1 cellular context compared by ENCODE assay signal in genomic region chr2:112480540-112481049, GRCh38.
A peak's percentile ranks its signal among the peaks of the same experiment; 100 is the strongest.
TF ChIP-seq lines count a peak whose summit lies in the region.

No MANE protein-coding gene starts in this region.

TF ChIP-seq in HepG2, 621 proteins besides CTCF, POLR2A, EP300 and RAD21 (continued from another document and continues in another):
- TF ChIP-seq, protein P1, sequence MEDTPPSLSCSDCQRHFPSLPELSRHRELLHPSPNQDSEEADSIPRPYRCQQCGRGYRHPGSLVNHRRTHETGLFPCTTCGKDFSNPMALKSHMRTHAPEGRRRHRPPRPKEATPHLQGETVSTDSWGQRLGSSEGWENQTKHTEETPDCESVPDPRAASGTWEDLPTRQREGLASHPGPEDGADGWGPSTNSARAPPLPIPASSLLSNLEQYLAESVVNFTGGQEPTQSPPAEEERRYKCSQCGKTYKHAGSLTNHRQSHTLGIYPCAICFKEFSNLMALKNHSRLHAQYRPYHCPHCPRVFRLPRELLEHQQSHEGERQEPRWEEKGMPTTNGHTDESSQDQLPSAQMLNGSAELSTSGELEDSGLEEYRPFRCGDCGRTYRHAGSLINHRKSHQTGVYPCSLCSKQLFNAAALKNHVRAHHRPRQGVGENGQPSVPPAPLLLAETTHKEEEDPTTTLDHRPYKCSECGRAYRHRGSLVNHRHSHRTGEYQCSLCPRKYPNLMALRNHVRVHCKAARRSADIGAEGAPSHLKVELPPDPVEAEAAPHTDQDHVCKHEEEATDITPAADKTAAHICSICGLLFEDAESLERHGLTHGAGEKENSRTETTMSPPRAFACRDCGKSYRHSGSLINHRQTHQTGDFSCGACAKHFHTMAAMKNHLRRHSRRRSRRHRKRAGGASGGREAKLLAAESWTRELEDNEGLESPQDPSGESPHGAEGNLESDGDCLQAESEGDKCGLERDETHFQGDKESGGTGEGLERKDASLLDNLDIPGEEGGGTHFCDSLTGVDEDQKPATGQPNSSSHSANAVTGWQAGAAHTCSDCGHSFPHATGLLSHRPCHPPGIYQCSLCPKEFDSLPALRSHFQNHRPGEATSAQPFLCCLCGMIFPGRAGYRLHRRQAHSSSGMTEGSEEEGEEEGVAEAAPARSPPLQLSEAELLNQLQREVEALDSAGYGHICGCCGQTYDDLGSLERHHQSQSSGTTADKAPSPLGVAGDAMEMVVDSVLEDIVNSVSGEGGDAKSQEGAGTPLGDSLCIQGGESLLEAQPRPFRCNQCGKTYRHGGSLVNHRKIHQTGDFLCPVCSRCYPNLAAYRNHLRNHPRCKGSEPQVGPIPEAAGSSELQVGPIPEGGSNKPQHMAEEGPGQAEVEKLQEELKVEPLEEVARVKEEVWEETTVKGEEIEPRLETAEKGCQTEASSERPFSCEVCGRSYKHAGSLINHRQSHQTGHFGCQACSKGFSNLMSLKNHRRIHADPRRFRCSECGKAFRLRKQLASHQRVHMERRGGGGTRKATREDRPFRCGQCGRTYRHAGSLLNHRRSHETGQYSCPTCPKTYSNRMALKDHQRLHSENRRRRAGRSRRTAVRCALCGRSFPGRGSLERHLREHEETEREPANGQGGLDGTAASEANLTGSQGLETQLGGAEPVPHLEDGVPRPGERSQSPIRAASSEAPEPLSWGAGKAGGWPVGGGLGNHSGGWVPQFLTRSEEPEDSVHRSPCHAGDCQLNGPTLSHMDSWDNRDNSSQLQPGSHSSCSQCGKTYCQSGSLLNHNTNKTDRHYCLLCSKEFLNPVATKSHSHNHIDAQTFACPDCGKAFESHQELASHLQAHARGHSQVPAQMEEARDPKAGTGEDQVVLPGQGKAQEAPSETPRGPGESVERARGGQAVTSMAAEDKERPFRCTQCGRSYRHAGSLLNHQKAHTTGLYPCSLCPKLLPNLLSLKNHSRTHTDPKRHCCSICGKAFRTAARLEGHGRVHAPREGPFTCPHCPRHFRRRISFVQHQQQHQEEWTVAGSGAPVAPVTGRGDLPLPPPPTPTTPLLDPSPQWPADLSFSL (CRISPR knock-in tag; IDR thresholded peaks at IDR 0.05): peak; percentile 27; the same call in 1 of the 2 replicates
- TF ChIP-seq CEBPB (IDR thresholded peaks at IDR 0.05; ENCODE audit: borderline replicate concordance, low read depth, low read length) (no peak), ISL2 (CRISPR knock-in tag; IDR thresholded peaks at IDR 0.05) (no peak; the same call in 1 of the 2 replicates), GZF1 (CRISPR knock-in tag; IDR thresholded peaks at IDR 0.05) (0 out of 2 replicates have a peak, but pooled peaks have one; percentile 7), ZBTB7A (CRISPR knock-in tag; IDR thresholded peaks at IDR 0.05) (0 out of 2 replicates have a peak, but pooled peaks have one; percentile 22), KIAA2018 (CRISPR knock-in tag; IDR thresholded peaks at IDR 0.05; ENCODE audit: borderline replicate concordance) (no peak), ZNF558 (CRISPR knock-in tag; IDR thresholded peaks at IDR 0.05; ENCODE audit: borderline replicate concordance) (no peak), BRCA1 (CRISPR knock-in tag; IDR thresholded peaks at IDR 0.05) (no peak; the same call in 1 of the 2 replicates), ZMYM2 (CRISPR knock-in tag; IDR thresholded peaks at IDR 0.05) (no peak; the same call in 1 of the 2 replicates), ZNF737 (CRISPR knock-in tag; IDR thresholded peaks at IDR 0.05; ENCODE audit: borderline replicate concordance) (no peak), ZNF430 (CRISPR knock-in tag; IDR thresholded peaks at IDR 0.05) (no peak; the same call in 1 of the 2 replicates), FOXC1 (CRISPR knock-in tag; IDR thresholded peaks at IDR 0.05; ENCODE audit: borderline replicate concordance) (0 out of 2 replicates have a peak, but pooled peaks have one; percentile 73), RCOR2 (CRISPR knock-in tag; IDR thresholded peaks at IDR 0.05) (0 out of 2 replicates have a peak, but pooled peaks have one; percentile 9), IRX3 (CRISPR knock-in tag; IDR thresholded peaks at IDR 0.05; ENCODE audit: borderline replicate concordance, low read depth) (no peak), HIVEP1 (CRISPR knock-in tag; IDR thresholded peaks at IDR 0.05) (peak; percentile 56; the same call in 1 of the 2 replicates), SP4 (CRISPR knock-in tag; IDR thresholded peaks at IDR 0.05) (peak; percentile 28; the same call in 1 of the 2 replicates), SMAD1 (CRISPR knock-in tag; IDR thresholded peaks at IDR 0.05; ENCODE audit: borderline replicate concordance, low read depth) (0 out of 2 replicates have a peak, but pooled peaks have one; percentile 71), ATRX (CRISPR knock-in tag; IDR thresholded peaks at IDR 0.05; ENCODE audit: borderline replicate concordance) (no peak), ZNF234 (CRISPR knock-in tag; conservative IDR thresholded peaks at IDR 0.05) (no peak), SPEN (CRISPR knock-in tag; IDR thresholded peaks at IDR 0.05; ENCODE audit: low read depth) (no peak), ZNF512 (CRISPR knock-in tag; IDR thresholded peaks at IDR 0.05) (peak; percentile 69; the same call in 1 of the 2 replicates), ZBTB1 (CRISPR knock-in tag; IDR thresholded peaks at IDR 0.05; ENCODE audit: borderline replicate concordance) (no peak), ZNF605 (CRISPR knock-in tag; IDR thresholded peaks at IDR 0.05) (peak; percentile 86; the same call in 1 of the 2 replicates), GRHL1 (CRISPR knock-in tag; conservative IDR thresholded peaks at IDR 0.05) (no peak), ZNF557 (CRISPR knock-in tag; IDR thresholded peaks at IDR 0.05) (no peak), BORCS8-MEF2B (CRISPR knock-in tag; IDR thresholded peaks at IDR 0.05) (no peak; the same call in 1 of the 2 replicates), MED1 (CRISPR knock-in tag; IDR thresholded peaks at IDR 0.05) (no peak), HNRNPL (IDR thresholded peaks at IDR 0.05; ENCODE audit: low read depth, low read length) (0 out of 2 replicates have a peak, but pooled peaks have one; percentile 36)
- TF ChIP-seq, protein P2, sequence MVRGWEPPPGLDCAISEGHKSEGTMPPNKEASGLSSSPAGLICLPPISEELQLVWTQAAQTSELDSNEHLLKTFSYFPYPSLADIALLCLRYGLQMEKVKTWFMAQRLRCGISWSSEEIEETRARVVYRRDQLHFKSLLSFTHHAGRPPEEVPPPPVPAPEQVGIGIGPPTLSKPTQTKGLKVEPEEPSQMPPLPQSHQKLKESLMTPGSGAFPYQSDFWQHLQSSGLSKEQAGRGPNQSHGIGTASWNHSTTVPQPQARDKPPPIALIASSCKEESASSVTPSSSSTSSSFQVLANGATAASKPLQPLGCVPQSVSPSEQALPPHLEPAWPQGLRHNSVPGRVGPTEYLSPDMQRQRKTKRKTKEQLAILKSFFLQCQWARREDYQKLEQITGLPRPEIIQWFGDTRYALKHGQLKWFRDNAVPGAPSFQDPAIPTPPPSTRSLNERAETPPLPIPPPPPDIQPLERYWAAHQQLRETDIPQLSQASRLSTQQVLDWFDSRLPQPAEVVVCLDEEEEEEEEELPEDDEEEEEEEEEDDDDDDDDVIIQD (CRISPR knock-in tag; IDR thresholded peaks at IDR 0.05; ENCODE audit: low read depth): no peak
- TF ChIP-seq, protein P3, sequence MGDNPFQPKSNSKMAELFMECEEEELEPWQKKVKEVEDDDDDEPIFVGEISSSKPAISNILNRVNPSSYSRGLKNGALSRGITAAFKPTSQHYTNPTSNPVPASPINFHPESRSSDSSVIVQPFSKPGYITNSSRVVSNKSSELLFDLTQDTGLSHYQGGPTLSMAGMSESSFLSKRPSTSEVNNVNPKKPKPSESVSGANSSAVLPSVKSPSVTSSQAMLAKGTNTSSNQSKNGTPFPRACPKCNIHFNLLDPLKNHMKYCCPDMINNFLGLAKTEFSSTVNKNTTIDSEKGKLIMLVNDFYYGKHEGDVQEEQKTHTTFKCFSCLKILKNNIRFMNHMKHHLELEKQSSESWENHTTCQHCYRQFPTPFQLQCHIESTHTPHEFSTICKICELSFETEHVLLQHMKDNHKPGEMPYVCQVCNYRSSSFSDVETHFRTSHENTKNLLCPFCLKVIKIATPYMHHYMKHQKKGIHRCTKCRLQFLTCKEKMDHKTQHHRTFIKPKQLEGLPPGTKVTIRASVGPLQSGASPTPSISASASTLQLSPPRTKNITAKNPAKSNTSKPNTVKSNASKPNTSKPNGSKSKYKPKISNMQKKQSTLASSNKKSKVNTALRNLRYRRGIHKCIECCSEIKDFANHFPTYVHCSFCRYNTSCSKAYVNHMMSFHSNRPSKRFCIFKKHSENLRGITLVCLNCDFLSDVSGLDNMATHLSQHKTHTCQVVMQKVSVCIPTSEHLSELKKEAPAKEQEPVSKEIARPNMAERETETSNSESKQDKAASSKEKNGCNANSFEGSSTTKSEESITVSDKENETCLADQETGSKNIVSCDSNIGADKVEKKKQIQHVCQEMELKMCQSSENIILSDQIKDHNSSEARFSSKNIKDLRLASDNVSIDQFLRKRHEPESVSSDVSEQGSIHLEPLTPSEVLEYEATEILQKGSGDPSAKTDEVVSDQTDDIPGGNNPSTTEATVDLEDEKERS (CRISPR knock-in tag; IDR thresholded peaks at IDR 0.05): no peak; the same call in 1 of the 2 replicates
- TF ChIP-seq, protein P4, sequence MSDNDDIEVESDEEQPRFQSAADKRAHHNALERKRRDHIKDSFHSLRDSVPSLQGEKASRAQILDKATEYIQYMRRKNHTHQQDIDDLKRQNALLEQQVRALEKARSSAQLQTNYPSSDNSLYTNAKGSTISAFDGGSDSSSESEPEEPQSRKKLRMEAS (IDR thresholded peaks at IDR 0.05): no peak; the same call in 1 of the 2 replicates
